25 cellular contexts compared by ENCODE assay signal in genomic region chr16:56649820-56650219, GRCh38. TPM values are rescaled to one million over a fixed set of nuclear protein-coding genes. Genes with fewer than 3 reads are reported as not detected.
"Had no signal": no experiment of that assay in that cellular context is flagged by ENCODE, and none has a peak within 500 bp of the region (broad histone marks: within the 10 kb centered on the region; RNA-seq: fewer than 3 reads in every experiment).

No MANE protein-coding gene starts in this region.

- H3K4me1 Mint-ChIP-seq: natural killer cell had no signal

- H3K9me3 ChIP-seq: adrenal gland, left lung, thyroid gland, uterus had no signal

- H3K27me3 ChIP-seq: adrenal gland, thyroid gland had no signal

- H3K4me1 ChIP-seq: left lung, thyroid gland, uterus had no signal

- ATAC-seq: left lung; natural killer cell; stimulated activated naive CD8-positive, alpha-beta T cell treated with anti-CD3 and anti-CD28 coated beads, Interleukin-15, Interleukin-2, amounts not matched to agents 100 U/mL and 50 U/mL, for 24 hours had no signal

- H3K27ac ChIP-seq: adrenal gland, coronary artery, left lung, thyroid gland, uterus had no signal

- H3K27ac Mint-ChIP-seq: activated naive CD8-positive, alpha-beta T cell; natural killer cell; progenitor cell of endocrine pancreas had no signal

- H3K9me3 Mint-ChIP-seq: natural killer cell had no signal

- DNase-seq: activated CD4-positive, alpha-beta T cell treated with anti-CD3 and anti-CD28 coated beads for 1 hour; activated gamma-delta T cell treated with Interleukin-2 at 50 U/mL for 16 hours; activated T-cell treated with anti-CD3 and anti-CD28 coated beads, Interleukin-2, amount 50 U/mL, for 1 hour; adrenal gland; cerebellar nuclear complex; foreskin fibroblast; left lung; natural killer cell; stimulated activated CD4-positive, alpha-beta T cell treated with anti-CD3 and anti-CD28 coated beads, Interleukin-12 subunit alpha, Interleukin-12 subunit beta, amount 100 ng/mL, for 4 hours; stimulated activated CD4-positive, alpha-beta T cell treated with anti-CD3 and anti-CD28 coated beads, Interleukin-4, amount 100 ng/mL, for 4 hours; stimulated activated naive CD8-positive, alpha-beta T cell treated with anti-CD3 and anti-CD28 coated beads, Interleukin-15, Interleukin-2, amounts not matched to agents 100 U/mL and 50 U/mL, for 24 hours; substantia nigra; T-helper 9 cell; thyroid gland; uterus had no signal

- H3K4me3 Mint-ChIP-seq: activated naive CD8-positive, alpha-beta T cell; natural killer cell had no signal

- H3K27me3 Mint-ChIP-seq: activated naive CD8-positive, alpha-beta T cell had no signal

- FAIRE-seq: astrocyte had no signal

- H3K4me3 ChIP-seq: adrenal gland, coronary artery, left lung, lung, thyroid gland, uterus had no signal

- H3K36me3 Mint-ChIP-seq: activated naive CD8-positive, alpha-beta T cell; natural killer cell had no signal

- H3K36me3 ChIP-seq: adrenal gland, left lung, thyroid gland, uterus had no signal

RNA-seq across cellular contexts. Expression of gene MT1B, which starts 1.9 kb away (rescaled TPM):
- total RNA-seq: adrenal gland; astrocyte; fibroblast of lung; glomerular endothelial cell; kidney epithelial cell; left lung; lung; natural killer cell; osteoblast; progenitor cell of endocrine pancreas; T-helper 1 cell treated with Interleukin-12 subunit alpha and Interleukin-12 subunit beta and Interleukin-4 antibody, amounts not matched to agents 30 ng/mL and 1 ng/mL, for 36 hours; thyroid gland; uterus had no signal
- polyA plus RNA-seq: adrenal gland, fibroblast of lung, lung had no signal

RNA-seq across cellular contexts. Expression of gene MT1F, which starts 7.9 kb away (rescaled TPM):
- total RNA-seq: astrocyte, glomerular endothelial cell had no signal

RNA-seq across cellular contexts. Expression of gene MT1A, which starts 11.4 kb away (rescaled TPM):
- total RNA-seq: astrocyte; glomerular endothelial cell; kidney epithelial cell; natural killer cell; osteoblast; progenitor cell of endocrine pancreas; T-helper 1 cell treated with Interleukin-12 subunit alpha and Interleukin-12 subunit beta and Interleukin-4 antibody, amounts not matched to agents 30 ng/mL and 1 ng/mL, for 36 hours had no signal

RNA-seq across cellular contexts. Expression of gene MT1M, which starts 17.4 kb away (rescaled TPM):
- total RNA-seq: astrocyte; glomerular endothelial cell; natural killer cell; progenitor cell of endocrine pancreas; T-helper 1 cell treated with Interleukin-12 subunit alpha and Interleukin-12 subunit beta and Interleukin-4 antibody, amounts not matched to agents 30 ng/mL and 1 ng/mL, for 36 hours had no signal

RNA-seq across cellular contexts. Expression of gene MT1G, which starts 18.0 kb away (rescaled TPM):
- total RNA-seq: astrocyte, glomerular endothelial cell, osteoblast had no signal
